15 cellular contexts compared by ENCODE assay signal in the genomic region with DNA sequence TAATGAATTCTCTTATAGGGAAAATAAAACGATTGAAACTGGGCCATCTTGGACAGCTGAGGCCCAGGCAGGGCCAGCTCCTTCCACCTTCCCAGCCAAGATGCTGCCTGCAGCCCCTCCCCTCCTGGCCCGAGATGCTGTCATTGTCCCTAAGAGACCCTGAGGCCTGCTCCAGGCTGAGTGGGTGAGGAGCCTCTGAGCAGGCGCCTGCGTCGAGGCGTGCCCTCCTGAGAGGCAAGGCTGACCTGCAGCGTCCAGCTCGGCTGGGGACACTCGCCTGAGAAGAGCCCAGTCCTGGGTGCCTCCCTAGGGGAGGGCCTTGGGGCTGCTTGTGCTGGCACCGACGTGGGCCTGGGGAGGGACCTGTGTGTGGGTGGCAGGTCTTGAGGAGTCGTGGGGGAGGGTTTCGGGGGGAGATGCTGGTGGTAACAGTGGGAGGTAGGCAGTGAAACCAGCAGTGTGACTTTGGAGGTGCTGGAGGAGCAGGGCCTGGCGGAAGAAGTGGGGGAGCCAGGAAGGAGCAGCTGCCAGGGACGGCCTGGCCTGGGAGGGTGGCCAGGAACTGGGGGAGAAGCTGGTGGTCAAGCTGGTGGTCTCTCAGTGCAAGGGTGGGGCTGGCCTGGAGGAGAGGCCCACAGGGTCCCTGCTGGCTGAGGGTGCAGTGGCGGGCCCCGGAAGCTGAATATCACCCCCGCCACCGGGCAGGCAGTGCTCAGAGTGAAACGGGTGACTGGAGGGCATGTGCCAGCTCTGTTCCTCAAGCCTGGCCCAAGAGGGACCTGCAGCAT. TPM values are rescaled to one million over a fixed set of nuclear protein-coding genes. Genes with fewer than 3 reads are reported as not detected.
DNase-seq lines count a peak whose midpoint lies in the region; ATAC-seq and TF ChIP-seq lines count a peak whose summit lies in the region.
"Had no signal": no experiment of that assay in that cellular context is flagged by ENCODE, and none has a peak within 500 bp of the region (broad histone marks: within the 10 kb centered on the region; RNA-seq: fewer than 3 reads in every experiment).

No MANE protein-coding gene starts in this region.

- no peaks in the 10 kb centered on the region for H3K27me3 Mint-ChIP-seq in activated T-helper 2 cell treated with anti-CD3 and anti-CD28 coated beads, Interferon-gamma antibody, Interleukin-2, Interleukin-4, amounts not matched to agents 10 μg/mL and 5 μg/mL and 100 μg/mL, durations not matched to agents 14 hours and 24 hours and 36 hours (ENCODE audit: low read depth)
- H3K27me3 Mint-ChIP-seq: activated CD4-positive, alpha-beta T cell treated with anti-CD3 and anti-CD28 coated beads for 36 hours; activated naive CD4-positive, alpha-beta T cell treated with anti-CD3 and anti-CD28 coated beads, Interleukin-2, amount 10 ng/mL, durations not matched to agents 7 days and 5 days; T-cell had no signal

- H3K36me3 Mint-ChIP-seq in activated T-helper 2 cell treated with anti-CD3 and anti-CD28 coated beads, Interferon-gamma antibody, Interleukin-2, Interleukin-4, amounts not matched to agents 10 μg/mL and 5 μg/mL and 100 μg/mL, durations not matched to agents 14 hours and 24 hours and 36 hours (ENCODE audit: low read depth) = peaks cover 3% of the 10 kb centered on the region
- H3K36me3 Mint-ChIP-seq: T-cell had no signal

- H3K27me3 ChIP-seq in parathyroid adenoma (ENCODE audit: control insufficient read depth, insufficient read depth, low read length) (no peaks in the 10 kb centered on the region), uterus (no peaks in the 10 kb centered on the region)
- H3K27me3 ChIP-seq: hepatocyte had no signal

- no peak for TF ChIP-seq POLR2A in uterus (IDR thresholded peaks at IDR 0.05)

- H3K4me3 Mint-ChIP-seq in activated T-helper 2 cell treated with anti-CD3 and anti-CD28 coated beads, Interferon-gamma antibody, Interleukin-2, Interleukin-4, amounts not matched to agents 10 μg/mL and 5 μg/mL and 100 μg/mL, durations not matched to agents 14 hours and 24 hours and 36 hours (ENCODE audit: low read depth) = no peak overlapping the region
- H3K4me3 Mint-ChIP-seq: activated CD4-positive, alpha-beta T cell treated with anti-CD3 and anti-CD28 coated beads for 36 hours; activated naive CD4-positive, alpha-beta T cell treated with anti-CD3 and anti-CD28 coated beads, Interleukin-2, amount 10 ng/mL, durations not matched to agents 7 days and 5 days; HFFc6 had no signal

- ATAC-seq in Right ventricle myocardium superior (ENCODE audit: poor library complexity) = no peak
- ATAC-seq: activated CD4-positive, alpha-beta T cell treated with anti-CD3 and anti-CD28 coated beads for 36 hours; K562; T-cell had no signal

- no peaks in the 10 kb centered on the region for H3K9me3 ChIP-seq in parathyroid adenoma (ENCODE audit: control insufficient read depth, low read length)
- no peaks in the 10 kb centered on the region for H3K9me3 ChIP-seq in uterus

- intact Hi-C loops in activated T-helper 2 cell treated with anti-CD3 and anti-CD28 coated beads, Interferon-gamma antibody, Interleukin-2, Interleukin-4, amounts not matched to agents 10 μg/mL and 5 μg/mL and 100 μg/mL, durations not matched to agents 14 hours and 24 hours and 36 hours (cut with micrococcal nuclease) = no loop called here
- intact Hi-C loops in Right ventricle myocardium superior (cut with DNase I) (no loop called here), uterus (cut with DNase I; ENCODE audit: low total_unique reads) (no loop called here)

- H3K27ac ChIP-seq in parathyroid adenoma (peak overlapping the region; percentile 57), uterus (peak overlapping the region; percentile 50 to 61)
- H3K27ac ChIP-seq: hepatocyte had no signal

- H3K4me1 ChIP-seq in parathyroid adenoma (peaks cover 6% of the 10 kb centered on the region), uterus (peaks cover 0 to 25% of the 10 kb centered on the region in 2 donors)

- H3K36me3 ChIP-seq in parathyroid adenoma (ENCODE audit: control insufficient read depth, insufficient read depth, low read length) (no peaks in the 10 kb centered on the region), uterus (no peaks in the 10 kb centered on the region)

- TF ChIP-seq CTCF in parathyroid adenoma (IDR thresholded peaks at IDR 0.05) = no peak
- TF ChIP-seq CTCF in uterus (IDR thresholded peaks at IDR 0.05) = no peak

- no peak for DNase-seq in activated T-helper 2 cell treated with anti-CD3 and anti-CD28 coated beads, Interferon-gamma antibody, Interleukin-2, Interleukin-4, amounts not matched to agents 10 μg/mL and 5 μg/mL and 100 μg/mL, durations not matched to agents 14 hours and 24 hours and 36 hours (ENCODE audit: low spot score)
- peak; percentile 75 for DNase-seq in Right ventricle myocardium superior
- no peak for DNase-seq in uterus
- no peak for DNase-seq in HPDE6-E6E7 (ENCODE audit: extremely low spot score)
- DNase-seq in COLO829 (ENCODE audit: low spot score) = no peak
- no peak for DNase-seq in activated CD4-positive, alpha-beta T cell treated with anti-CD3 and anti-CD28 coated beads for 4 hours
- DNase-seq: activated CD4-positive, alpha-beta T cell treated with anti-CD3 and anti-CD28 coated beads for 36 hours; activated naive CD4-positive, alpha-beta T cell treated with anti-CD3 and anti-CD28 coated beads, Interleukin-2, amount 10 ng/mL, durations not matched to agents 7 days and 5 days; effector CD4-positive, alpha-beta T cell; HFFc6; NCI-H1694 treated with DMSO at 0.1 percent for 48 hours; T-cell had no signal

- H3K9ac ChIP-seq in parathyroid adenoma = no peak overlapping the region

- no peak overlapping the region for H2AFZ ChIP-seq in parathyroid adenoma
- H2AFZ ChIP-seq: hepatocyte had no signal

- no peaks in the 10 kb centered on the region for H3K9me3 Mint-ChIP-seq in activated T-helper 2 cell treated with anti-CD3 and anti-CD28 coated beads, Interferon-gamma antibody, Interleukin-2, Interleukin-4, amounts not matched to agents 10 μg/mL and 5 μg/mL and 100 μg/mL, durations not matched to agents 14 hours and 24 hours and 36 hours
- H3K9me3 Mint-ChIP-seq: activated naive CD4-positive, alpha-beta T cell treated with anti-CD3 and anti-CD28 coated beads, Interleukin-2, amount 10 ng/mL, durations not matched to agents 7 days and 5 days; HFFc6; T-cell had no signal

- no peak overlapping the region for H3K4me2 ChIP-seq in parathyroid adenoma (ENCODE audit: low read length)
- H3K4me2 ChIP-seq: hepatocyte had no signal

- H3K4me3 ChIP-seq in parathyroid adenoma (ENCODE audit: low read depth, low read length) (no peak overlapping the region), uterus (no peak overlapping the region)
- H3K4me3 ChIP-seq: hepatocyte, K562 had no signal

- peaks cover 41% of the 10 kb centered on the region for H3K4me1 Mint-ChIP-seq in activated T-helper 2 cell treated with anti-CD3 and anti-CD28 coated beads, Interferon-gamma antibody, Interleukin-2, Interleukin-4, amounts not matched to agents 10 μg/mL and 5 μg/mL and 100 μg/mL, durations not matched to agents 14 hours and 24 hours and 36 hours (ENCODE audit: low read depth)

- peaks cover 19% of the 10 kb centered on the region for H3K79me2 ChIP-seq in parathyroid adenoma

- peak overlapping the region; percentile 36 for H3K27ac Mint-ChIP-seq in activated T-helper 2 cell treated with anti-CD3 and anti-CD28 coated beads, Interferon-gamma antibody, Interleukin-2, Interleukin-4, amounts not matched to agents 10 μg/mL and 5 μg/mL and 100 μg/mL, durations not matched to agents 14 hours and 24 hours and 36 hours
- H3K27ac Mint-ChIP-seq: activated CD4-positive, alpha-beta T cell treated with anti-CD3 and anti-CD28 coated beads for 36 hours; activated naive CD4-positive, alpha-beta T cell treated with anti-CD3 and anti-CD28 coated beads, Interleukin-2, amount 10 ng/mL, durations not matched to agents 7 days and 5 days; HFFc6 had no signal

RNA-seq across cellular contexts. Expression of a gene that starts 7.9 kb away (rescaled TPM):
- total RNA-seq in activated T-helper 2 cell treated with anti-CD3 and anti-CD28 coated beads, Interferon-gamma antibody, Interleukin-2, Interleukin-4, amounts not matched to agents 10 μg/mL and 5 μg/mL and 100 μg/mL, durations not matched to agents 14 hours and 24 hours and 36 hours = 5.6 and 6.7 TPM in 2 replicates
- total RNA-seq in Right ventricle myocardium superior (26.3 TPM), uterus (100 to 1,000 TPM in 1 of 4 donors, 10 to 100 TPM in 3; 10.0 to 110 (median 32.9) TPM)

RNA-seq across cellular contexts. Expression of a gene that starts 35.7 kb away (rescaled TPM):
- total RNA-seq in activated T-helper 2 cell treated with anti-CD3 and anti-CD28 coated beads, Interferon-gamma antibody, Interleukin-2, Interleukin-4, amounts not matched to agents 10 μg/mL and 5 μg/mL and 100 μg/mL, durations not matched to agents 14 hours and 24 hours and 36 hours = 0.37 and 0.46 TPM in 2 replicates
- total RNA-seq in Right ventricle myocardium superior (2.5 TPM), uterus (10 to 100 TPM in 1 of 4 donors, 1 to 10 TPM in 3; 1.3 to 10.6 (median 5.0) TPM)
- total RNA-seq: activated CD4-positive, alpha-beta T cell treated with anti-CD3 and anti-CD28 coated beads for 36 hours had no signal
